In genomic region chr5:154459015-154459414, GRCh38 we compare ENCODE assay signal across 23 cellular contexts. TPM values are rescaled to one million over a fixed set of nuclear protein-coding genes. Genes with fewer than 3 reads are reported as not detected.
"Had no signal": no experiment of that assay in that cellular context is flagged by ENCODE, and none has a peak within 500 bp of the region (broad histone marks: within the 10 kb centered on the region; RNA-seq: fewer than 3 reads in every experiment).

No MANE protein-coding gene starts in this region.

- H3K4me3 ChIP-seq: K562, SJSA1, SK-N-MC had no signal

- H3K27ac ChIP-seq: KMS-11, SJSA1, SK-N-MC had no signal

- H3K27me3 Mint-ChIP-seq: IgD-negative memory B cell had no signal

- DNase-seq: Kasumi-1, MM.1S, NCI-H1092 treated with DMSO at 0.1 percent for 48 hours, NCI-H1436, NCI-H187, NCI-H2029, NCI-H2081 treated with DMSO at 0.1 percent for 48 hours, NCI-H2171, NCI-H226, NCI-H446, NCI-H510A, NCI-H524 treated with DMSO at 0.1 percent for 48 hours, NCI-H774, RPMI8226, SHP77 treated with DMSO at 0.1 percent for 48 hours had no signal

- H3K4me3 Mint-ChIP-seq: IgD-negative memory B cell had no signal

- H3K27me3 ChIP-seq: SJSA1 had no signal

- H3K27ac Mint-ChIP-seq: IgD-negative memory B cell had no signal

- H3K9ac ChIP-seq: KMS-11 had no signal

- H3K9me3 ChIP-seq: SJSA1 had no signal

- H3K4me1 ChIP-seq: SJSA1 had no signal

- ATAC-seq: HepG2, K562 had no signal

- H3K4me2 ChIP-seq: KMS-11 had no signal

RNA-seq across cellular contexts. Expression of gene HAND1, which starts 19.0 kb away (rescaled TPM):
- total RNA-seq: HepG2, HT1080, K562, M059J, SJSA1 had no signal
- polyA plus RNA-seq: HepG2, IgD-negative memory B cell, K562 had no signal
